15 cellular contexts compared by ENCODE assay signal in the genomic region with DNA sequence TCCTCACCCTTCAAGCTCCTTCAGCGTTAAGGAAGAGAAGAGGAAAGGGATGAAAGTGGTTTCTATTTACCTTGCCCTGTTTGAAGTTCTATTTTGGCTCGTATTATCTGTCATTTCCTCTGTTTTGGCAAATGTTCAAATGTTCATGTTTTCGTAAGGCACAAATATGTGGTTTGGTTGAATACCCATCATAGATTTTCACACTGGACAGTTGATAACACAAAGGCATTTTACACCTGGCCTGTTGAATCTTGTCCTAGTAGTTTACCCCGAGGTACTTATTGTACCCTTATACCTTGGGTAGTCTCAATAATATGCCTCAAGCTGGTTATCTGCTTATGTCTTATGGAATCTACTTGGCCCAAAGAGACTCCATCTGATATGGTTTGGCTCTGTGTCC.
DNase-seq lines count a peak whose midpoint lies in the region; ATAC-seq, FAIRE-seq and TF ChIP-seq lines count a peak whose summit lies in the region.
"Had no signal": no experiment of that assay in that cellular context is flagged by ENCODE, and none has a peak within 500 bp of the region (broad histone marks: within the 10 kb centered on the region; RNA-seq: fewer than 3 reads in every experiment).

No MANE protein-coding gene starts in this region.

- H3K4me2 ChIP-seq in A549: no peak overlapping the region

- H3K9me3 ChIP-seq in A549 (peaks cover 7% of the 10 kb centered on the region; the same call in 1 of the 3 replicates), RWPE2 (ENCODE audit: severe bottlenecking) (no peaks in the 10 kb centered on the region)
- H3K9me3 ChIP-seq: Caco-2 had no signal

- H3K27me3 Mint-ChIP-seq in Calu3 (ENCODE audit: unreplicated experiment): no peaks in the 10 kb centered on the region
- H3K27me3 Mint-ChIP-seq: CD8-positive, alpha-beta memory T cell; IgD-negative memory B cell had no signal

- H3K4me1 ChIP-seq in A549 (no peaks in the 10 kb centered on the region), RWPE2 (ENCODE audit: insufficient read depth, poor library complexity, severe bottlenecking) (peaks cover 26% of the 10 kb centered on the region)
- H3K4me1 ChIP-seq: Caco-2 had no signal

- no peaks in the 10 kb centered on the region for H3K36me3 Mint-ChIP-seq in Calu3 (ENCODE audit: insufficient read depth, unreplicated experiment)
- H3K36me3 Mint-ChIP-seq: CD14-positive monocyte; CD8-positive, alpha-beta memory T cell; IgD-negative memory B cell had no signal

- no peak for TF ChIP-seq EP300 in A549 (IDR thresholded peaks at IDR 0.05)

- DNase-seq in A549 (ENCODE audit: low read depth in 1 of 2, low spot score in 1 of 2): no peak
- no peak for DNase-seq in Calu3
- no peak for DNase-seq in RWPE2 (ENCODE audit: low spot score)
- DNase-seq in epithelial cell of esophagus (ENCODE audit: low read depth): peak; percentile 67
- DNase-seq in GM19240 (ENCODE audit: insufficient read length, low spot score): no peak
- no peak for DNase-seq in islet precursor cell
- DNase-seq: Caco-2; CD8-positive, alpha-beta memory T cell; DMS79; GOT3; H9 had no signal

- FAIRE-seq in A549 (lab: Jason Lieb, UNC): peak; percentile 18
- FAIRE-seq: GM12878, GM18507 had no signal

- H3K4me1 Mint-ChIP-seq in Calu3 (ENCODE audit: low read depth, unreplicated experiment): peaks cover 40% of the 10 kb centered on the region
- H3K4me1 Mint-ChIP-seq: CD14-positive monocyte; CD8-positive, alpha-beta memory T cell; H9; IgD-negative memory B cell had no signal

- H3K36me3 ChIP-seq in RWPE2 (ENCODE audit: low read depth): no peaks in the 10 kb centered on the region

- CTCF ChIA-PET in A549 (lab: Yijun Ruan, JAX): interaction anchor here (0.9 kb wide), 1 partner anchor 9 kb away, joined by 3 read pairs; no protein-coding TSS in a partner anchor
- CTCF ChIA-PET in Calu3 (lab: Charles Lee): no interaction called here

- no peaks in the 10 kb centered on the region for H3K27me3 ChIP-seq in RWPE2 (ENCODE audit: insufficient read depth, poor library complexity, severe bottlenecking)

- no peak overlapping the region for H3K4me3 Mint-ChIP-seq in Calu3 (ENCODE audit: low read depth, unreplicated experiment)
- H3K4me3 Mint-ChIP-seq: CD14-positive monocyte; CD8-positive, alpha-beta memory T cell; H9; IgD-negative memory B cell had no signal

- H3K27ac Mint-ChIP-seq in Calu3 (ENCODE audit: unreplicated experiment): peak overlapping the region; percentile 58
- H3K27ac Mint-ChIP-seq: CD14-positive monocyte; CD8-positive, alpha-beta memory T cell; H9; IgD-negative memory B cell had no signal

- no peak overlapping the region for H3K4me3 ChIP-seq in A549
- no peak overlapping the region for H3K4me3 ChIP-seq in RWPE2 (ENCODE audit: severe bottlenecking)
- no peak overlapping the region for H3K4me3 ChIP-seq in epithelial cell of esophagus (ENCODE audit: low read length)
- H3K4me3 ChIP-seq: GM12878 had no signal

- TF ChIP-seq POLR2A in A549 (IDR thresholded peaks at IDR 0.05; ENCODE audit: low read length): no peak

- BruUV-seq in Calu3 (replicated peaks; lab: Mats Ljungman, UMichigan): no TSS peak

- TF ChIP-seq CTCF in A549 (IDR thresholded peaks at IDR 0.05) (no peak), Calu3 (IDR thresholded peaks at IDR 0.05; ENCODE audit: unreplicated experiment) (no peak), RWPE2 (IDR thresholded peaks at IDR 0.05; ENCODE audit: poor library complexity, severe bottlenecking) (no peak), epithelial cell of esophagus (IDR thresholded peaks at IDR 0.05; ENCODE audit: insufficient read depth, low read depth, low read length, missing control alignments) (no peak)

- ATAC-seq in A549 (no peak), RWPE2 (ENCODE audit: low read depth) (peak; percentile 60)
- ATAC-seq: GM12878 had no signal

- TF ChIP-seq RAD21 in A549 (conservative IDR thresholded peaks at IDR 0.05 in 1 of 2, IDR thresholded peaks at IDR 0.05 in 1 of 2): no peak

- POLR2A ChIA-PET in A549 (lab: Yijun Ruan, JAX): no interaction called here

- H3K9me3 Mint-ChIP-seq in Calu3 (ENCODE audit: low read depth, unreplicated experiment): peaks cover 7% of the 10 kb centered on the region
- H3K9me3 Mint-ChIP-seq: H9 had no signal

- H3K27ac ChIP-seq in A549 (no peak overlapping the region), RWPE2 (ENCODE audit: poor library complexity, severe bottlenecking) (peak overlapping the region; percentile 49)

- intact Hi-C loops in Calu3 (cut with micrococcal nuclease; ENCODE audit: unreplicated experiment): no loop called here

- WGBS in A549 (ENCODE audit: missing lambda C conversion rate): 59% methylated on average over 4 of the region's 4 CpGs

TF ChIP-seq in A549, 52 proteins besides CTCF, POLR2A, EP300 and RAD21:
- TF ChIP-seq HOXA7 (CRISPR knock-in tag; IDR thresholded peaks at IDR 0.05) (no peak), CBX8 (IDR thresholded peaks at IDR 0.05) (no peak), CHD4 (IDR thresholded peaks at IDR 0.05; ENCODE audit: borderline replicate concordance) (no peak), USF2 (IDR thresholded peaks at IDR 0.05) (no peak), SREBF2 (IDR thresholded peaks at IDR 0.05) (no peak), MAZ (IDR thresholded peaks at IDR 0.05; ENCODE audit: borderline replicate concordance, low read depth, low read length) (no peak), ZSCAN20 (CRISPR knock-in tag; IDR thresholded peaks at IDR 0.05) (no peak), HEYL (CRISPR knock-in tag; IDR thresholded peaks at IDR 0.05) (no peak), HES2 (IDR thresholded peaks at IDR 0.05) (no peak)
- TF ChIP-seq, protein P1, sequence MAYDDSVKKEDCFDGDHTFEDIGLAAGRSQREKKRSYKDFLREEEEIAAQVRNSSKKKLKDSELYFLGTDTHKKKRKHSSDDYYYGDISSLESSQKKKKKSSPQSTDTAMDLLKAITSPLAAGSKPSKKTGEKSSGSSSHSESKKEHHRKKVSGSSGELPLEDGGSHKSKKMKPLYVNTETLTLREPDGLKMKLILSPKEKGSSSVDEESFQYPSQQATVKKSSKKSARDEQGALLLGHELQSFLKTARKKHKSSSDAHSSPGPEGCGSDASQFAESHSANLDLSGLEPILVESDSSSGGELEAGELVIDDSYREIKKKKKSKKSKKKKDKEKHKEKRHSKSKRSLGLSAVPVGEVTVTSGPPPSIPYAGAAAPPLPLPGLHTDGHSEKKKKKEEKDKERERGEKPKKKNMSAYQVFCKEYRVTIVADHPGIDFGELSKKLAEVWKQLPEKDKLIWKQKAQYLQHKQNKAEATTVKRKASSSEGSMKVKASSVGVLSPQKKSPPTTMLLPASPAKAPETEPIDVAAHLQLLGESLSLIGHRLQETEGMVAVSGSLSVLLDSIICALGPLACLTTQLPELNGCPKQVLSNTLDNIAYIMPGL (CRISPR knock-in tag; IDR thresholded peaks at IDR 0.05; ENCODE audit: borderline replicate concordance): no peak
